ENCODE assay signal across 8 cellular contexts in the genomic region with DNA sequence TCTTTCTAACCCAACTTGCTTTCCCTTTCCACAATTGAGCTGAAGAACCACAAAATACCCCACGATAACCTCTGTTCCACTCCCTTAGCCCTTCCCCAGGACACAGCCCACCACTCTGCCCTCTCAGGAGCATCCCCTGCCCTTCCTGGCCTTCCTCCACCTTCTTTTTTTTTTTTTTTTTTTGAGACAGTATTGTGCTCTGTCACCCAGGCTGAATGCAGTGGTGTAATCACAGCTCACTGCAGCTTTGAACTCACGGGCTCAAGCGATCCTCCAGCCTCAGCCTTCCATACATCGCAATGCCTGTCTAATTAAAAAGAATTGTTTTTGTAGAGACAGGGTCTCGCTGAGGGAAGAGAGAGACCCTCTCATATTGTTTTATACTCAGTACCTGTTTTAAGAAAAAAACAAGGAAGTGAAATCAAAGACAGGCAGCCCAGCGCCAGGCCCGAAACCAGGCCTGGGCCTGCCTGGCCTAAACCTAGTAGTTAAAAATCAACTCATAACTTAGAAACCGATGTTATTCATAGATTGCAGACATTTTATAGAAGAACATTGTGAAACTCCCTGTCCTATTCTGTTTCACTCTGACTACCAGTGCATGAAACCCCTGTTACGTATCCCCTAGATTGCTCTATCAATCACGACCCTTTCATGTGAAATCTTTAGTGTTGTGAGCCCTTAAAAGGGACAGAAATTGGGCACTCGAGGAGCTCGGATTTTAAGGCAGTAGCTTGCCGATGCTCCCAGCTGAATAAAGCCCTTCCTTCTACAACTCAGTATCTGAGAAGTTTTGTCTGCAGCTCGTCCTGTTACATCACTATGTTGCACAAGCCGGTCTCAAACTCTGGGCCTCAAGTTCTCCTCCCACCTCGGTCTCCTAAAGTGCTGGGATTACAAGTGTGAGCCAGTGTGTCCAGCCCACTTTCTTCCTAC. TPM values are rescaled to one million over a fixed set of nuclear protein-coding genes. Genes with fewer than 3 reads are reported as not detected.
DNase-seq lines count a peak whose midpoint lies in the region; ATAC-seq and TF ChIP-seq lines count a peak whose summit lies in the region.
"Not testable (repeated sequence)": the region's sequence is repeated elsewhere in the genome, so short reads cannot be mapped to it uniquely, and the experiment has no call there.

No MANE protein-coding gene starts in this region.

- TF ChIP-seq POLR2A in suprapubic skin (IDR thresholded peaks at IDR 0.05): not testable (repeated sequence)

- POLR2A ChIA-PET in CD4-positive, alpha-beta memory T cell (lab: Charles Lee; ENCODE audit: partially characterized antibody): interaction anchor here (0.7 to 5.8 kb wide), 18 partner anchors 8 to 174 kb away, joined by 3 to 40 read pairs (median 3); partner anchors contain the start of genes DHRS13, NEK8, PHF12 and RPL23A

- 54% methylated on average over 16 of the region's 16 CpGs for WGBS in suprapubic skin

- intact Hi-C loops in CD4-positive, alpha-beta memory T cell (cut with micrococcal nuclease): not testable (repeated sequence)

- peak; percentile 15 to 47 (median 30) for DNase-seq in CD4-positive, alpha-beta memory T cell
- DNase-seq in Kasumi-1 (lab: John Stamatoyannopoulos, UW): peak; percentile 14 to 16
- peak; percentile 48 to 54 for DNase-seq in activated T-cell treated with anti-CD3 and anti-CD28 coated beads, Interleukin-2, amount 50 U/mL, for 72 hours
- not testable (repeated sequence) for DNase-seq in chondrocyte (ENCODE audit: low spot score); osteoblast (ENCODE audit: insufficient read length, low spot score, missing footprints); suprapubic skin (ENCODE audit: low spot score in 2 of 2)
- peak; percentile 34 for DNase-seq in iris pigment epithelial cell (ENCODE audit: low read depth)

- CTCF ChIA-PET in CD4-positive, alpha-beta memory T cell (lab: Charles Lee; ENCODE audit: partially characterized antibody): interaction anchor here (0.6 to 5.6 kb wide), 16 partner anchors 10 to 166 kb away, joined by 3 to 55 read pairs (median 4); partner anchors contain the start of genes DHRS13, NEK8 and TLCD1

- H3K4me3 Mint-ChIP-seq in CD4-positive, alpha-beta memory T cell: peak overlapping the region; percentile 73 to 94 (median 84)
- peak overlapping the region; percentile 77 for H3K4me3 Mint-ChIP-seq in T-helper 1 cell treated with Interleukin-12 subunit alpha and Interleukin-12 subunit beta and Interleukin-4 antibody, amounts not matched to agents 30 μg/mL and 1 μg/mL, for 36 hours
- H3K4me3 Mint-ChIP-seq in activated T-cell treated with anti-CD3 and anti-CD28 coated beads, Interleukin-2, amount 50 U/mL, for 72 hours: peak overlapping the region; percentile 98 to 99
- not testable (repeated sequence) for H3K4me3 Mint-ChIP-seq in chondrocyte (ENCODE audit: unreplicated experiment)

- H3K9me3 Mint-ChIP-seq in CD4-positive, alpha-beta memory T cell; T-helper 1 cell treated with Interleukin-12 subunit alpha and Interleukin-12 subunit beta and Interleukin-4 antibody, amounts not matched to agents 30 μg/mL and 1 μg/mL, for 36 hours; activated T-cell treated with anti-CD3 and anti-CD28 coated beads, Interleukin-2, amount 50 U/mL, for 72 hours; chondrocyte (ENCODE audit: low read depth): not testable (repeated sequence)

- peak; percentile 37 to 40 for ATAC-seq in activated T-cell treated with anti-CD3 and anti-CD28 coated beads, Interleukin-2, amount 50 U/mL, for 72 hours (replicated peaks in 1 of 2)

- H3K9me3 ChIP-seq in CD4-positive, alpha-beta memory T cell (ENCODE audit: control insufficient read depth in 1 of 2, low read length in 2 of 2); osteoblast (ENCODE audit: low read depth, low read length); suprapubic skin: not testable (repeated sequence)

- H3K27me3 ChIP-seq in CD4-positive, alpha-beta memory T cell (ENCODE audit: insufficient read depth, low read length); osteoblast (ENCODE audit: insufficient read depth, low read length); suprapubic skin: not testable (repeated sequence)

- not testable (repeated sequence) for H3K36me3 ChIP-seq in CD4-positive, alpha-beta memory T cell (ENCODE audit: insufficient read depth, low read length); osteoblast (ENCODE audit: insufficient read depth, low read length); suprapubic skin

- peaks cover 39 to 82% (median 61%) of the 10 kb centered on the region in 4 donors for H3K4me1 Mint-ChIP-seq in CD4-positive, alpha-beta memory T cell
- H3K4me1 Mint-ChIP-seq in T-helper 1 cell treated with Interleukin-12 subunit alpha and Interleukin-12 subunit beta and Interleukin-4 antibody, amounts not matched to agents 30 μg/mL and 1 μg/mL, for 36 hours (ENCODE audit: low read depth): peaks cover 59% of the 10 kb centered on the region
- H3K4me1 Mint-ChIP-seq in activated T-cell treated with anti-CD3 and anti-CD28 coated beads, Interleukin-2, amount 50 U/mL, for 72 hours (ENCODE audit: low read depth): peaks cover 70% of the 10 kb centered on the region
- H3K4me1 Mint-ChIP-seq in chondrocyte (ENCODE audit: low read depth): peaks cover 62% of the 10 kb centered on the region

- H4K20me1 ChIP-seq in osteoblast (ENCODE audit: insufficient read depth, low read length): not testable (repeated sequence)

- peak overlapping the region; percentile 38 to 65 for H3K4me3 ChIP-seq in CD4-positive, alpha-beta memory T cell (ENCODE audit: low read length in 2 of 2)
- not testable (repeated sequence) for H3K4me3 ChIP-seq in osteoblast (ENCODE audit: insufficient read depth, low read length); suprapubic skin

- peak overlapping the region; percentile 13 for H2AFZ ChIP-seq in osteoblast (ENCODE audit: low read length)

- not testable (repeated sequence) for H3K27me3 Mint-ChIP-seq in CD4-positive, alpha-beta memory T cell; T-helper 1 cell treated with Interleukin-12 subunit alpha and Interleukin-12 subunit beta and Interleukin-4 antibody, amounts not matched to agents 30 μg/mL and 1 μg/mL, for 36 hours (ENCODE audit: low read depth); activated T-cell treated with anti-CD3 and anti-CD28 coated beads, Interleukin-2, amount 50 U/mL, for 72 hours (ENCODE audit: low read depth); chondrocyte (ENCODE audit: low read depth)

- peaks cover 44% of the 10 kb centered on the region for H3K79me2 ChIP-seq in osteoblast (ENCODE audit: insufficient read depth, low read length)

- not testable (repeated sequence) for TF ChIP-seq CTCF in chondrocyte (IDR thresholded peaks at IDR 0.05); osteoblast (IDR thresholded peaks at IDR 0.05; ENCODE audit: extremely low read depth, low read depth, low read length); suprapubic skin (IDR thresholded peaks at IDR 0.05)

- peaks cover 66% of the 10 kb centered on the region for H3K4me1 ChIP-seq in CD4-positive, alpha-beta memory T cell (ENCODE audit: insufficient read depth, low read length)
- H3K4me1 ChIP-seq in osteoblast (ENCODE audit: insufficient read depth, low read length) (peaks cover 23% of the 10 kb centered on the region), suprapubic skin (peaks cover 50% of the 10 kb centered on the region)

- H3K4me2 ChIP-seq in osteoblast (ENCODE audit: insufficient read depth, low read length): peak overlapping the region; percentile 3

- H3K27ac Mint-ChIP-seq in CD4-positive, alpha-beta memory T cell: peak overlapping the region; percentile 95 to 100 (median 99)
- H3K27ac Mint-ChIP-seq in T-helper 1 cell treated with Interleukin-12 subunit alpha and Interleukin-12 subunit beta and Interleukin-4 antibody, amounts not matched to agents 30 μg/mL and 1 μg/mL, for 36 hours: peak overlapping the region; percentile 99
- H3K27ac Mint-ChIP-seq in activated T-cell treated with anti-CD3 and anti-CD28 coated beads, Interleukin-2, amount 50 U/mL, for 72 hours: peak overlapping the region; percentile 100
- peak overlapping the region; percentile 68 for H3K27ac Mint-ChIP-seq in chondrocyte (ENCODE audit: unreplicated experiment)

- H3K36me3 Mint-ChIP-seq in CD4-positive, alpha-beta memory T cell: peaks cover 8 to 46% of the 10 kb centered on the region in 2 donors
- H3K36me3 Mint-ChIP-seq in T-helper 1 cell treated with Interleukin-12 subunit alpha and Interleukin-12 subunit beta and Interleukin-4 antibody, amounts not matched to agents 30 μg/mL and 1 μg/mL, for 36 hours (ENCODE audit: low read depth): peaks cover 30% of the 10 kb centered on the region
- peaks cover 6 to 15% of the 10 kb centered on the region in 2 donors for H3K36me3 Mint-ChIP-seq in activated T-cell treated with anti-CD3 and anti-CD28 coated beads, Interleukin-2, amount 50 U/mL, for 72 hours (ENCODE audit: insufficient read depth in 2 of 2)
- not testable (repeated sequence) for H3K36me3 Mint-ChIP-seq in chondrocyte (ENCODE audit: low read depth)

- H3K27ac ChIP-seq in CD4-positive, alpha-beta memory T cell (ENCODE audit: low read depth, low read length): peak overlapping the region; percentile 66
- H3K27ac ChIP-seq in osteoblast (ENCODE audit: low read depth, low read length): not testable (repeated sequence)
- H3K27ac ChIP-seq in suprapubic skin: peak overlapping the region; percentile 78

- not testable (repeated sequence) for TF ChIP-seq EP300 in suprapubic skin (IDR thresholded peaks at IDR 0.05)

RNA-seq across cellular contexts. Expression of gene FLOT2, which starts 4.0 kb away (rescaled TPM):
- 100 to 1,000 TPM; 216 to 224 TPM for total RNA-seq in CD4-positive, alpha-beta memory T cell
- polyA plus RNA-seq in CD4-positive, alpha-beta memory T cell: 100 to 1,000 TPM; 284 to 288 TPM
- total RNA-seq in activated T-cell treated with anti-CD3 and anti-CD28 coated beads, Interleukin-2, amount 50 U/mL, for 72 hours: 100 to 1,000 TPM; 138 to 141 TPM
- total RNA-seq in chondrocyte (46.6 to 74.1 TPM (median 65.8 TPM) in 3 replicates), osteoblast (32.1 and 35.1 TPM in 2 replicates), suprapubic skin (10 to 100 TPM; 41.7 to 57.5 (median 52.3) TPM)

RNA-seq across cellular contexts. Expression of gene DHRS13, which starts 9.4 kb away (rescaled TPM):
- 10 to 100 TPM; 44.6 to 49.6 TPM for total RNA-seq in CD4-positive, alpha-beta memory T cell
- polyA plus RNA-seq in CD4-positive, alpha-beta memory T cell: 10 to 100 TPM; 15.1 to 19.6 TPM
- total RNA-seq in activated T-cell treated with anti-CD3 and anti-CD28 coated beads, Interleukin-2, amount 50 U/mL, for 72 hours: 10 to 100 TPM; 21.3 to 25.3 TPM
- 4.4 to 6.0 TPM (median 5.8 TPM) in 3 replicates for total RNA-seq in chondrocyte
- total RNA-seq in osteoblast: 4.7 and 6.2 TPM in 2 replicates
- 10 to 100 TPM; 15.1 to 26.8 (median 20.2) TPM for total RNA-seq in suprapubic skin

RNA-seq across cellular contexts. Expression of gene ERAL1, which starts 38.7 kb away (rescaled TPM):
- 10 to 100 TPM; 23.5 to 24.3 TPM for total RNA-seq in CD4-positive, alpha-beta memory T cell
- 10 to 100 TPM; 41.1 to 41.7 TPM for polyA plus RNA-seq in CD4-positive, alpha-beta memory T cell
- total RNA-seq in activated T-cell treated with anti-CD3 and anti-CD28 coated beads, Interleukin-2, amount 50 U/mL, for 72 hours: 10 to 100 TPM; 48.6 to 68.1 TPM
- 31.2 to 40.5 TPM (median 31.8 TPM) in 3 replicates for total RNA-seq in chondrocyte
- total RNA-seq in osteoblast: 28.9 and 30.4 TPM in 2 replicates
- total RNA-seq in suprapubic skin: 10 to 100 TPM; 42.2 to 61.4 (median 45.0) TPM

RNA-seq across cellular contexts. Expression of gene FAM222B, which starts 50.9 kb away (rescaled TPM):
- total RNA-seq in CD4-positive, alpha-beta memory T cell: 10 to 100 TPM; 19.0 to 23.0 TPM
- 10 to 100 TPM in 1 of 2 donors, 1 to 10 TPM in 1; 7.9 to 23.2 TPM for polyA plus RNA-seq in CD4-positive, alpha-beta memory T cell
- 10 to 100 TPM; 20.9 to 26.5 TPM for total RNA-seq in activated T-cell treated with anti-CD3 and anti-CD28 coated beads, Interleukin-2, amount 50 U/mL, for 72 hours
- total RNA-seq in chondrocyte (18.5 to 22.7 TPM (median 21.0 TPM) in 3 replicates), osteoblast (4.4 and 5.1 TPM in 2 replicates), suprapubic skin (10 to 100 TPM; 12.1 to 20.7 (median 17.8) TPM)

RNA-seq across cellular contexts. Expression of gene PHF12, which starts 57.8 kb away (rescaled TPM):
- 100 to 1,000 TPM; 125 to 135 TPM for total RNA-seq in CD4-positive, alpha-beta memory T cell
- 10 to 100 TPM in 1 of 2 donors, 1 to 10 TPM in 1; 5.0 to 12.7 TPM for polyA plus RNA-seq in CD4-positive, alpha-beta memory T cell
- 10 to 100 TPM; 67.7 to 81.6 TPM for total RNA-seq in activated T-cell treated with anti-CD3 and anti-CD28 coated beads, Interleukin-2, amount 50 U/mL, for 72 hours
- total RNA-seq in chondrocyte: 30.2 to 49.2 TPM (median 33.6 TPM) in 3 replicates
- 20.3 and 26.8 TPM in 2 replicates for total RNA-seq in osteoblast
- total RNA-seq in suprapubic skin: 10 to 100 TPM; 24.4 to 80.9 (median 35.4) TPM
